31 cellular contexts compared by ENCODE assay signal in the genomic region with DNA sequence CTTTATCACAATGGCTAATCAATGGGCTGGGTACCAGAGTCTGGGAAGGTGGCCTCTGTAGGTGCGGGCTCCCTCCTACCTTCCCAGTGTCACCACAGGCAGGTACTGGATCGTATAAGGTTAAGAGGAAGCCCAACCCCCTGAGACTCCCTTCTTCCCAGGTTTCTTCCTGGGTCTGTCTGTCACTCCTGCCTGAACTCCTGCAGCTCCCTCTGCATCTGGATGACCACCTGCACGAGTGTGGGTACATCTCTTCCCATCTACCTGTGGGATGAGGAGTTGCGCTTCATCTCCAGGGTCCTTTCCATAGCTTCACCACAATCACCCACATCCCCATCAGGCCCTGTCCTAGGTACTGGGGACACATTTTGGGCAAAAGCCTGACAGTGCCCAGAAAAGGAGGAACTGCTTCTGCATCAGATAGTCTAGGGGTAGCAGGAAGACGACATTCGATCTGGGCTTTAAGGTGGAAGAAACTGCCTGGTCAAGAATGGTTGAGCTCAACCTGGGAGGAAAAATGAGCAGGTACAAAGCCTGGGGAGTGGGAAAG.
"Had no signal": no experiment of that assay in that cellular context is flagged by ENCODE, and none has a peak within 500 bp of the region (broad histone marks: within the 10 kb centered on the region; RNA-seq: fewer than 3 reads in every experiment).

No MANE protein-coding gene starts in this region.

- H3K27me3 ChIP-seq: pancreas, right lobe of liver, testis, upper lobe of left lung had no signal

- H3K4me3 ChIP-seq: dorsolateral prefrontal cortex, esophagus squamous epithelium, lung, mucosa of descending colon, pancreas, right lobe of liver, testis, tibial artery, upper lobe of left lung had no signal

- ATAC-seq: left lobe of liver, mucosa of descending colon, pancreas, right lobe of liver had no signal

- H3K27ac ChIP-seq: dorsolateral prefrontal cortex, esophagus squamous epithelium, pancreas, right lobe of liver, testis, tibial artery, upper lobe of left lung had no signal

- H3K27ac Mint-ChIP-seq: endodermal cell, memory B cell, mesothelial cell of epicardium, naive B cell, nephron progenitor cell had no signal

- DNase-seq: caudate nucleus; cerebellar nuclear complex; dorsolateral prefrontal cortex; effector CD8-positive, alpha-beta T cell; endodermal cell; esophagus squamous epithelium; foreskin melanocyte; hypothalamus; mucosa of descending colon; naive B cell; nephron progenitor cell; nucleus accumbens; pancreas; retina; small intestine; stimulated activated CD4-positive, alpha-beta T cell treated with anti-CD3 and anti-CD28 coated beads, Interleukin-15, amount 100 ng/mL, for 24 hours; stimulated activated CD4-positive, alpha-beta T cell treated with anti-CD3 and anti-CD28 coated beads, Interleukin-2, amount 100 ng/mL, for 48 hours; stimulated activated CD8-positive, alpha-beta memory T cell treated with anti-CD3 and anti-CD28 coated beads, Interleukin-4, amount 100 ng/mL, for 48 hours; stimulated activated naive CD8-positive, alpha-beta T cell treated with anti-CD3 and anti-CD28 coated beads, Interleukin-15, Interleukin-2, amounts not matched to agents 100 U/mL and 50 U/mL, for 24 hours; substantia nigra; testis; tibial artery; upper lobe of left lung had no signal

- H3K9me3 Mint-ChIP-seq: endodermal cell, memory B cell, mesothelial cell of epicardium, nephron progenitor cell had no signal

- H3K36me3 Mint-ChIP-seq: memory B cell, mesothelial cell of epicardium, naive B cell had no signal

- H3K9me3 ChIP-seq: esophagus squamous epithelium, mucosa of descending colon, pancreas, right lobe of liver, testis, tibial artery, upper lobe of left lung had no signal

- H3K4me1 ChIP-seq: esophagus squamous epithelium, pancreas, right lobe of liver, testis, upper lobe of left lung had no signal

- FAIRE-seq: endothelial cell of umbilical vein, keratinocyte, pancreas, small intestine, urothelium cell line had no signal

- H3K4me1 Mint-ChIP-seq: naive B cell had no signal

- H3K36me3 ChIP-seq: esophagus squamous epithelium, pancreas, right lobe of liver, tibial artery, upper lobe of left lung had no signal

- H3K4me3 Mint-ChIP-seq: endodermal cell, memory B cell, mesothelial cell of epicardium, naive B cell, nephron progenitor cell had no signal
